Comparison of ENCODE assay signal across 11 cellular contexts in the genomic region with DNA sequence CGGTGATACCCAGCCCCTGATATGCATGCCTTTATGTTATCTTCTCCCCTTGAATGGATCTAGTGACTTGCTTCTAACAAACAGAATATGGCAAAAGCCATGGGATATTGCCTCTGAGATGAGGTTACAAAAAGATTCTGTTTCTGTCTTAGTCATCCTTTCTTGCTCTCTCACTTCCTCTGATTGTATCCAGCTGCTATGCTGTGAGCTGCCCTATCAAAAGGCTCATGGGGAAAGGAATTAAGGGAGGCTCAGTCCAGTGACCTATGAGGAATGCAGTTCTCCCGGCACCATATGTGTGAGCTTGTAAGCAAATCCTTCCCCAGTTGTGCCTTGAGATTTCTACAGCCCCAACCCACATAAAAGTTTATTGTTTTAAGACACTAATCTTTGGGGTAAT.
DNase-seq lines count a peak whose midpoint lies in the region; ATAC-seq, FAIRE-seq and TF ChIP-seq lines count a peak whose summit lies in the region.
"Had no signal": no experiment of that assay in that cellular context is flagged by ENCODE, and none has a peak within 500 bp of the region (broad histone marks: within the 10 kb centered on the region; RNA-seq: fewer than 3 reads in every experiment).

No MANE protein-coding gene starts in this region.

- in situ Hi-C loops in gastrocnemius medialis (cut with MboI; ENCODE audit: low sequenced_read_pairs in 4 of 4), result no loop called here

- H4K20me1 ChIP-seq in OCI-LY3 (ENCODE audit: insufficient read depth, low read length), result no peaks in the 10 kb centered on the region

- TF ChIP-seq CTCF in D721Med (IDR thresholded peaks at IDR 0.05; ENCODE audit: insufficient read depth, missing control alignments) (no peak), OCI-LY3 (IDR thresholded peaks at IDR 0.05; ENCODE audit: low read depth, low read length) (no peak), gastrocnemius medialis (IDR thresholded peaks at IDR 0.05 in 4 of 5, conservative IDR thresholded peaks at IDR 0.05 in 1 of 5) (no peak)

- H3K27ac ChIP-seq in OCI-LY3 (ENCODE audit: low read length) (no peak overlapping the region), gastrocnemius medialis (no peak overlapping the region)

- H3K79me2 ChIP-seq in OCI-LY3 (ENCODE audit: low read length), result no peaks in the 10 kb centered on the region

- H3K36me3 ChIP-seq in OCI-LY3 (replicated peaks; ENCODE audit: low read depth, low read length), result no peaks in the 10 kb centered on the region
- no peaks in the 10 kb centered on the region for H3K36me3 ChIP-seq in gastrocnemius medialis

- H3K4me1 ChIP-seq in OCI-LY3 (ENCODE audit: low read length) (peaks cover 10% of the 10 kb centered on the region), gastrocnemius medialis (no peaks in the 10 kb centered on the region)

- H3K36me3 Mint-ChIP-seq in effector memory CD8-positive, alpha-beta T cell (ENCODE audit: insufficient read depth), result peaks cover 3% of the 10 kb centered on the region
- H3K36me3 Mint-ChIP-seq: CD4-positive, alpha-beta memory T cell had no signal

- peak; percentile 84 for FAIRE-seq in D721Med (lab: Jason Lieb, UNC)

- no peak overlapping the region for H3K9ac ChIP-seq in OCI-LY3 (ENCODE audit: low read length)

- intact Hi-C loops in gastrocnemius medialis (cut with DNase I; ENCODE audit: low total_unique reads), result no loop called here

- H2AFZ ChIP-seq in OCI-LY3 (ENCODE audit: low read depth, low read length), result no peak overlapping the region

- H3K9me3 ChIP-seq in OCI-LY3 (ENCODE audit: insufficient read depth, low read length) (no peaks in the 10 kb centered on the region), gastrocnemius medialis (no peaks in the 10 kb centered on the region)

- no peak overlapping the region for H3K4me3 ChIP-seq in OCI-LY3 (ENCODE audit: low read length)
- H3K4me3 ChIP-seq in gastrocnemius medialis, result no peak overlapping the region

- H3K27ac Mint-ChIP-seq in effector memory CD8-positive, alpha-beta T cell, result no peak overlapping the region
- H3K27ac Mint-ChIP-seq: CD4-positive, alpha-beta memory T cell had no signal

- DNase-seq in D721Med (ENCODE audit: insufficient read length, low spot score), result no peak
- peak; percentile 97 for DNase-seq in foreskin melanocyte
- DNase-seq in effector memory CD8-positive, alpha-beta T cell, result no peak
- no peak for DNase-seq in gastrocnemius medialis
- DNase-seq in SHP77 (lab: John Stamatoyannopoulos, UW), result no peak
- DNase-seq in COR-L47 (lab: John Stamatoyannopoulos, UW), result no peak
- DNase-seq: activated CD8-positive, alpha-beta memory T cell treated with anti-CD3 and anti-CD28 coated beads, Interleukin-2, amount 50 U/mL, for 4 hours; CD4-positive, alpha-beta memory T cell; NCI-H1417 treated with DMSO at 0.1 percent for 48 hours had no signal

- H3K27me3 ChIP-seq in OCI-LY3 (ENCODE audit: low read depth, low read length) (no peaks in the 10 kb centered on the region), gastrocnemius medialis (no peaks in the 10 kb centered on the region)

- ATAC-seq in GM21786 (IDR thresholded peaks at IDR 0.05; ENCODE audit: unreplicated experiment), result peak; percentile 59
- ATAC-seq in effector memory CD8-positive, alpha-beta T cell (replicated peaks), result no peak
- ATAC-seq in gastrocnemius medialis, result no peak

- H3K9me3 Mint-ChIP-seq in effector memory CD8-positive, alpha-beta T cell, result no peaks in the 10 kb centered on the region
- H3K9me3 Mint-ChIP-seq: CD4-positive, alpha-beta memory T cell had no signal

- no peak for TF ChIP-seq POLR2A in gastrocnemius medialis (IDR thresholded peaks at IDR 0.05)

- H3K4me1 Mint-ChIP-seq in effector memory CD8-positive, alpha-beta T cell (ENCODE audit: low read depth in 2 of 2), result no peaks in the 10 kb centered on the region
- H3K4me1 Mint-ChIP-seq: CD4-positive, alpha-beta memory T cell had no signal

- peak overlapping the region; percentile 34 for H3K4me2 ChIP-seq in OCI-LY3 (ENCODE audit: low read length)

- H3K4me3 Mint-ChIP-seq in effector memory CD8-positive, alpha-beta T cell, result no peak overlapping the region
- H3K4me3 Mint-ChIP-seq: CD4-positive, alpha-beta memory T cell had no signal

- peaks cover 0 to 10% of the 10 kb centered on the region in 2 donors for H3K27me3 Mint-ChIP-seq in effector memory CD8-positive, alpha-beta T cell
